Comparison of ENCODE assay signal across 25 cellular contexts in the genomic region with DNA sequence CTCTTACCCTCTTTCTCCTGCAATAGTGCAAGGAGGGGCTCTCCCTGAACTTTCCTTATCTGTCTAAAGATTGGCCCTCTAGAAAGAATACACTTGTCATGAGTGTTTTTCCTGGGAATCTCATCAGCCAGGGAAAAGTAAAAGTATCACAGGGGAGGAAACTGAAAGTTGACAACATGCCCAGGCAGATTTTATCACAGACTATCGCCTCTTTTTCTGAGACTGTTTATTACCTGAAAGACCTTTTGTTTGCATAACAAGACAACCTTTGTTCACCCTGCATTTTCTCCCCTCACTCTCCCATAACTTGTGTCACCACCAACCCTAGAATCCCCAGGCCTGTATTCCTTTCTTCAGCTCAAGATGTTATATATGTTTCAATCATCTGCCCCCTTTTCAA.
DNase-seq lines count a peak whose midpoint lies in the region; ATAC-seq, FAIRE-seq and TF ChIP-seq lines count a peak whose summit lies in the region.
"Had no signal": no experiment of that assay in that cellular context is flagged by ENCODE, and none has a peak within 500 bp of the region (broad histone marks: within the 10 kb centered on the region; RNA-seq: fewer than 3 reads in every experiment).

No MANE protein-coding gene starts in this region.

- H3K56ac ChIP-seq in mesendoderm (ENCODE audit: low read length), result no peak overlapping the region

- no peaks in the 10 kb centered on the region for H3K36me3 Mint-ChIP-seq in CD4-positive, alpha-beta T cell (ENCODE audit: low read depth)
- H3K36me3 Mint-ChIP-seq: activated naive CD8-positive, alpha-beta T cell treated with anti-CD3 and anti-CD28 coated beads, Interleukin-2, amount 10 ng/mL, durations not matched to agents 7 days and 5 days; stimulated activated memory B cell treated with anti-CD40 and anti-IgM and Interleukin-4, amounts not matched to agents 10 μg/mL and 1 μg/mL and 100 μg/mL, for 72 hours had no signal

- no peaks in the 10 kb centered on the region for H4K20me1 ChIP-seq in HepG2 (ENCODE audit: insufficient read depth, low read length)

- H3K79me2 ChIP-seq in HepG2 (ENCODE audit: insufficient read depth, low read length) (no peaks in the 10 kb centered on the region), mesendoderm (ENCODE audit: control insufficient read depth, insufficient read depth, low read length) (no peaks in the 10 kb centered on the region)

- H3K4me1 ChIP-seq in right lobe of liver (no peaks in the 10 kb centered on the region), HepG2 (ENCODE audit: insufficient read depth, low read length) (no peaks in the 10 kb centered on the region), mesendoderm (ENCODE audit: control insufficient read depth, low read depth, low read length) (no peaks in the 10 kb centered on the region), uterus (no peaks in the 10 kb centered on the region)
- H3K4me1 ChIP-seq: gastrocnemius medialis had no signal

- FAIRE-seq in HepG2 (lab: Jason Lieb, UNC), result no peak
- no peak for FAIRE-seq in bronchial epithelial cell (lab: Jason Lieb, UNC)

- in situ Hi-C loops in HepG2 (cut with HindIII; ENCODE audit: extremely low pct_ligation_motif_present, low pct_unique_long_range_greater_than_20kb), result no loop called here

- no peak overlapping the region for H4K5ac ChIP-seq in mesendoderm (ENCODE audit: low read length)

- H3K27me3 ChIP-seq in right lobe of liver (no peaks in the 10 kb centered on the region), HepG2 (ENCODE audit: control insufficient read depth in 1 of 2, insufficient read depth in 2 of 2, low read length in 2 of 2) (no peaks in the 10 kb centered on the region), bronchial epithelial cell (ENCODE audit: control insufficient read depth, insufficient read depth, low read length) (no peaks in the 10 kb centered on the region), mesendoderm (ENCODE audit: insufficient read depth, low read length, poor library complexity) (no peaks in the 10 kb centered on the region), uterus (no peaks in the 10 kb centered on the region)
- H3K27me3 ChIP-seq in CD4-positive, alpha-beta T cell (ENCODE audit: control insufficient read depth, insufficient read depth, low read length), result no peaks in the 10 kb centered on the region
- H3K27me3 ChIP-seq: gastrocnemius medialis, neutrophil had no signal

- H4K8ac ChIP-seq in mesendoderm (ENCODE audit: low read depth, low read length), result no peak overlapping the region

- WGBS in right lobe of liver (ENCODE audit: insufficient coverage, low coverage, low lambda C conversion rate, missing lambda C conversion rate), result 0% methylated on average over 1 of the region's 1 CpG
- WGBS in HepG2 (ENCODE audit: low lambda C conversion rate), result 7% methylated on average over 1 of the region's 1 CpG
- WGBS in mesendoderm (ENCODE audit: extremely low coverage, insufficient coverage, low lambda C conversion rate), result no CpG with 5 or more reads among the region's 1 CpG

- intact Hi-C loops in right lobe of liver (cut with DNase I) (no loop called here), HepG2 (cut with micrococcal nuclease; ENCODE audit: unreplicated experiment) (no loop called here), uterus (cut with DNase I; ENCODE audit: low total_unique reads) (no loop called here)
- intact Hi-C loops in CD4-positive, alpha-beta T cell (cut with DNase I, micrococcal nuclease), result no loop called here

- no peak for TF ChIP-seq CTCF in right lobe of liver (IDR thresholded peaks at IDR 0.05)
- no peak for TF ChIP-seq CTCF in HepG2 (CRISPR knock-in tag; IDR thresholded peaks at IDR 0.05)
- TF ChIP-seq CTCF in bronchial epithelial cell (IDR thresholded peaks at IDR 0.05; ENCODE audit: insufficient read depth, low read length, severe bottlenecking), result no peak
- TF ChIP-seq CTCF in uterus (IDR thresholded peaks at IDR 0.05), result no peak
- no peak for TF ChIP-seq CTCF in CD4-positive, alpha-beta T cell (IDR thresholded peaks at IDR 0.05)

- H3K36me3 ChIP-seq in right lobe of liver (no peaks in the 10 kb centered on the region), HepG2 (replicated peaks in 1 of 2; ENCODE audit: control insufficient read depth in 1 of 2, insufficient read depth in 2 of 2, low read length in 2 of 2) (no peaks in the 10 kb centered on the region), bronchial epithelial cell (ENCODE audit: control insufficient read depth, insufficient read depth, low read length) (no peaks in the 10 kb centered on the region), mesendoderm (ENCODE audit: control insufficient read depth, insufficient read depth, low read length) (no peaks in the 10 kb centered on the region), uterus (no peaks in the 10 kb centered on the region)
- H3K36me3 ChIP-seq: gastrocnemius medialis, neutrophil had no signal

- H3K79me1 ChIP-seq in mesendoderm (ENCODE audit: low read length), result no peaks in the 10 kb centered on the region

- no peak for DNase-seq in right lobe of liver
- DNase-seq in HepG2 (ENCODE audit: low spot score), result no peak
- peak; percentile 10 for DNase-seq in bronchial epithelial cell (ENCODE audit: low read depth)
- DNase-seq in mesendoderm, result no peak
- DNase-seq in uterus, result no peak
- DNase-seq in CD4-positive, alpha-beta T cell, result no peak
- DNase-seq in HuH-7.5 (ENCODE audit: low spot score), result no peak
- no peak for DNase-seq in NCI-H510A treated with DMSO at 0.1 percent for 48 hours (lab: John Stamatoyannopoulos, UW)
- DNase-seq: 8988T; activated CD4-positive, alpha-beta memory T cell treated with anti-CD3 and anti-CD28 coated beads, Interleukin-2, amount 10 ng/mL, durations not matched to agents 7 days and 5 days; activated effector memory CD4-positive, alpha-beta T cell treated with Interleukin-2 at 50 U/mL for 16 hours; activated naive CD8-positive, alpha-beta T cell treated with anti-CD3 and anti-CD28 coated beads, Interleukin-2, amount 10 ng/mL, durations not matched to agents 7 days and 5 days; DMS79; effector CD8-positive, alpha-beta T cell; gastrocnemius medialis; hypothalamus; left ventricle myocardium superior; NCI-H2081 treated with DMSO at 0.1 percent for 48 hours; PC-9; SHP77; stimulated activated CD4-positive, alpha-beta T cell treated with anti-CD3 and anti-CD28 coated beads, Interleukin-4, amount 100 ng/mL, for 1 hour had no signal

- peaks cover 3% of the 10 kb centered on the region for H3K9me3 Mint-ChIP-seq in CD4-positive, alpha-beta T cell
- H3K9me3 Mint-ChIP-seq: activated CD4-positive, alpha-beta memory T cell treated with anti-CD3 and anti-CD28 coated beads, Interleukin-2, amount 10 ng/mL, durations not matched to agents 7 days and 5 days; activated naive CD8-positive, alpha-beta T cell treated with anti-CD3 and anti-CD28 coated beads, Interleukin-2, amount 10 ng/mL, durations not matched to agents 7 days and 5 days had no signal

- no TSS peak for BruUV-seq in HepG2 (replicated peaks; lab: Mats Ljungman, UMichigan)

- H3K9me3 ChIP-seq in right lobe of liver (no peaks in the 10 kb centered on the region), HepG2 (ENCODE audit: low read length) (peaks cover 95% of the 10 kb centered on the region), uterus (no peaks in the 10 kb centered on the region)
- no peaks in the 10 kb centered on the region for H3K9me3 ChIP-seq in CD4-positive, alpha-beta T cell (ENCODE audit: control insufficient read depth, low read length)
- H3K9me3 ChIP-seq: gastrocnemius medialis, neutrophil had no signal

- H2AFZ ChIP-seq in HepG2 (ENCODE audit: low read length), result no peak overlapping the region
- H2AFZ ChIP-seq: PC-9 had no signal

- H3K18ac ChIP-seq in mesendoderm (ENCODE audit: low read length), result peak overlapping the region; percentile 5

- H2BK120ac ChIP-seq in mesendoderm (ENCODE audit: low read depth, low read length), result no peak overlapping the region

- no peak overlapping the region for H3K4me3 ChIP-seq in right lobe of liver
- H3K4me3 ChIP-seq in HepG2 (replicated peaks in 1 of 3; ENCODE audit: insufficient read depth in 1 of 3, low read depth in 2 of 3, low read length in 3 of 3), result no peak overlapping the region
- no peak overlapping the region for H3K4me3 ChIP-seq in bronchial epithelial cell (ENCODE audit: low read depth, low read length)
- H3K4me3 ChIP-seq in mesendoderm (ENCODE audit: low read length), result no peak overlapping the region
- H3K4me3 ChIP-seq in uterus, result no peak overlapping the region
- H3K4me3 ChIP-seq: gastrocnemius medialis, PC-9 had no signal

- H2BK15ac ChIP-seq in mesendoderm (replicated peaks; ENCODE audit: low read depth), result no peak overlapping the region

- no peak for TF ChIP-seq EP300 in HepG2 (IDR thresholded peaks at IDR 0.05; ENCODE audit: low read depth in 2 of 2, low read length in 2 of 2)
- no peak for TF ChIP-seq EP300 in HepG2 (CRISPR knock-in tag; IDR thresholded peaks at IDR 0.05; ENCODE audit: borderline replicate concordance)

- H3K4me2 ChIP-seq in HepG2 (ENCODE audit: low read depth, low read length) (no peak overlapping the region), mesendoderm (ENCODE audit: low read length) (no peak overlapping the region)
- H3K4me2 ChIP-seq: PC-9 had no signal

- TF ChIP-seq POLR2A in right lobe of liver (IDR thresholded peaks at IDR 0.05) (no peak), HepG2 (IDR thresholded peaks at IDR 0.05; ENCODE audit: insufficient read depth in 1 of 2, low read depth in 2 of 2, low read length in 2 of 2) (no peak), uterus (IDR thresholded peaks at IDR 0.05) (no peak)

- H3K27ac Mint-ChIP-seq in CD4-positive, alpha-beta T cell, result no peak overlapping the region
- H3K27ac Mint-ChIP-seq: activated CD4-positive, alpha-beta memory T cell treated with anti-CD3 and anti-CD28 coated beads, Interleukin-2, amount 10 ng/mL, durations not matched to agents 7 days and 5 days; activated naive CD8-positive, alpha-beta T cell treated with anti-CD3 and anti-CD28 coated beads, Interleukin-2, amount 10 ng/mL, durations not matched to agents 7 days and 5 days; stimulated activated memory B cell treated with anti-CD40 and anti-IgM and Interleukin-4, amounts not matched to agents 10 μg/mL and 1 μg/mL and 100 μg/mL, for 72 hours had no signal

- no peak overlapping the region for H2BK5ac ChIP-seq in mesendoderm (ENCODE audit: low read length)

- peak in 3 of 4 donors; percentile 17 to 45 (median 33) for ATAC-seq in right lobe of liver
- no peak for ATAC-seq in HepG2
- ATAC-seq in CD4-positive, alpha-beta T cell (ENCODE audit: poor library complexity), result no peak
- ATAC-seq: esophagus mucosa; gastrocnemius medialis; left ventricle myocardium superior; stimulated activated memory B cell treated with anti-CD40 and anti-IgM and Interleukin-4, amounts not matched to agents 10 μg/mL and 1 μg/mL and 100 μg/mL, for 72 hours had no signal

- no peak overlapping the region for H3K4ac ChIP-seq in mesendoderm (ENCODE audit: low read depth, low read length)

- no peak overlapping the region for H3K23ac ChIP-seq in mesendoderm (ENCODE audit: low read length)

- H2AK5ac ChIP-seq in mesendoderm (ENCODE audit: low read length), result no peak overlapping the region

- H3K9ac ChIP-seq in HepG2 (ENCODE audit: insufficient read depth, low read depth, low read length) (no peak overlapping the region), mesendoderm (ENCODE audit: low read length) (no peak overlapping the region)

- TF ChIP-seq RAD21 in HepG2 (CRISPR knock-in tag; IDR thresholded peaks at IDR 0.05), result no peak

- CTCF ChIA-PET in HepG2 (lab: Yijun Ruan, JAX; ENCODE audit: low intra/inter-chr PET ratio, low total read pairs), result no interaction called here
- CTCF ChIA-PET in CD4-positive, alpha-beta T cell (lab: Charles Lee), result no interaction called here

- no peaks in the 10 kb centered on the region for H3K27me3 Mint-ChIP-seq in CD4-positive, alpha-beta T cell
- H3K27me3 Mint-ChIP-seq: activated CD4-positive, alpha-beta memory T cell treated with anti-CD3 and anti-CD28 coated beads, Interleukin-2, amount 10 ng/mL, durations not matched to agents 7 days and 5 days; activated naive CD8-positive, alpha-beta T cell treated with anti-CD3 and anti-CD28 coated beads, Interleukin-2, amount 10 ng/mL, durations not matched to agents 7 days and 5 days; stimulated activated memory B cell treated with anti-CD40 and anti-IgM and Interleukin-4, amounts not matched to agents 10 μg/mL and 1 μg/mL and 100 μg/mL, for 72 hours had no signal

- POLR2A ChIA-PET in HepG2 (lab: Yijun Ruan, JAX), result no interaction called here
- POLR2A ChIA-PET in CD4-positive, alpha-beta T cell (lab: Charles Lee), result no interaction called here

- H3K4me1 Mint-ChIP-seq in CD4-positive, alpha-beta T cell (ENCODE audit: low read depth), result no peaks in the 10 kb centered on the region
- H3K4me1 Mint-ChIP-seq: activated CD4-positive, alpha-beta memory T cell treated with anti-CD3 and anti-CD28 coated beads, Interleukin-2, amount 10 ng/mL, durations not matched to agents 7 days and 5 days; activated naive CD8-positive, alpha-beta T cell treated with anti-CD3 and anti-CD28 coated beads, Interleukin-2, amount 10 ng/mL, durations not matched to agents 7 days and 5 days; stimulated activated memory B cell treated with anti-CD40 and anti-IgM and Interleukin-4, amounts not matched to agents 10 μg/mL and 1 μg/mL and 100 μg/mL, for 72 hours had no signal

- H3K27ac ChIP-seq in right lobe of liver, result no peak overlapping the region
- H3K27ac ChIP-seq in HepG2 (ENCODE audit: extremely low read length, insufficient read depth, low read length), result no peak overlapping the region
- no peak overlapping the region for H3K27ac ChIP-seq in mesendoderm (ENCODE audit: low read depth, low read length)
- H3K27ac ChIP-seq in uterus, result peak overlapping the region; percentile 52 to 57
- no peak overlapping the region for H3K27ac ChIP-seq in CD4-positive, alpha-beta T cell (ENCODE audit: low read depth, low read length)
- H3K27ac ChIP-seq: gastrocnemius medialis, HL-60, neutrophil, PC-9 had no signal

- no peak overlapping the region for H3K4me3 Mint-ChIP-seq in CD4-positive, alpha-beta T cell
- H3K4me3 Mint-ChIP-seq: activated CD4-positive, alpha-beta memory T cell treated with anti-CD3 and anti-CD28 coated beads, Interleukin-2, amount 10 ng/mL, durations not matched to agents 7 days and 5 days; activated naive CD8-positive, alpha-beta T cell treated with anti-CD3 and anti-CD28 coated beads, Interleukin-2, amount 10 ng/mL, durations not matched to agents 7 days and 5 days; stimulated activated memory B cell treated with anti-CD40 and anti-IgM and Interleukin-4, amounts not matched to agents 10 μg/mL and 1 μg/mL and 100 μg/mL, for 72 hours had no signal

Comparison
In these comparisons a context has a peak if more than half of its experiments do, and no peak if none do; other contexts are left out.
1. ATAC-seq: peak in right lobe of liver (3 of 4); none in HepG2 (single experiment) and CD4-positive, alpha-beta T cell (single experiment).
2. H3K27ac ChIP-seq: peak in uterus (2 of 2); none in right lobe of liver (0 of 3), HepG2 (single experiment), mesendoderm (single experiment) and CD4-positive, alpha-beta T cell (single experiment).